15 cellular contexts compared by ENCODE assay signal in the genomic region with DNA sequence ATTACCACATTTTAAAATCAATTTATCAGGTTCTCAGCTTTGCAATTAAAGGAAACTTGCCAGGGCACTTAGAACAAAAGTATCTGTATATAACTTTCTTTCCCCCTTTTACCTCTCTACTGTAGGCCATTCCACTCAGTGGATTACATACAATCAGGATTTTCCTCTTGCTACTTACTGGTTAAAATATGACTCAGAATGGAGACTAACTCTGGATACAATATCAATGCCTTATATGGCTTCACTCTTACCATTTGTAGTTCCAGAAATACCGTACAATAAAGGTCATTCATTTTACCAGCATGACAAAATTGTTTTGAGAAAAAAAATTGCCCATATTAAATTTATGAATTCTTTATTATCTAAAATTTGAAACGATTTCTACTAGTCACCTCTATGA.
DNase-seq lines count a peak whose midpoint lies in the region; ATAC-seq and TF ChIP-seq lines count a peak whose summit lies in the region.
"Had no signal": no experiment of that assay in that cellular context is flagged by ENCODE, and none has a peak within 500 bp of the region (broad histone marks: within the 10 kb centered on the region; RNA-seq: fewer than 3 reads in every experiment).

No MANE protein-coding gene starts in this region.

- H3K27ac ChIP-seq in AG04450 (ENCODE audit: low read depth, low read length), result peak overlapping the region; percentile 59
- H3K27ac ChIP-seq in brain microvascular endothelial cell, result peak overlapping the region; percentile 96

- H3K4me3 ChIP-seq in AG04450 (ENCODE audit: low read depth, low read length) (no peak overlapping the region), brain microvascular endothelial cell (ENCODE audit: low read depth, low read length) (no peak overlapping the region)
- H3K4me3 ChIP-seq: K562, smooth muscle cell had no signal

- CTCF ChIA-PET in AG04450 (lab: Charles Lee), result no interaction called here

- H3K27me3 ChIP-seq in AG04450 (ENCODE audit: control insufficient read depth, insufficient read depth, low read length) (no peaks in the 10 kb centered on the region), brain microvascular endothelial cell (replicated peaks) (no peaks in the 10 kb centered on the region)

- POLR2A ChIA-PET in AG04450 (lab: Yijun Ruan, JAX), result no interaction called here

- TF ChIP-seq RAD21 in Ishikawa (IDR thresholded peaks at IDR 0.05; ENCODE audit: low read depth), result no peak

- DNase-seq in AG04450 (ENCODE audit: low read depth, low spot score) (peak; percentile 79), brain microvascular endothelial cell (no peak), iris pigment epithelial cell (ENCODE audit: low read depth) (peak; percentile 94), globus pallidus (ENCODE audit: low spot score) (no peak), Ammon's horn (ENCODE audit: low spot score) (no peak)
- DNase-seq: activated B cell treated with CpG ODN at 0.5 μM for 24 hours; activated naive CD4-positive, alpha-beta T cell treated with anti-CD3 and anti-CD28 coated beads for 36 hours; NCI-H1417 treated with DMSO at 0.1 percent for 48 hours; occipital lobe; T-helper 1 cell had no signal

- TF ChIP-seq EP300 in Ishikawa (IDR thresholded peaks at IDR 0.05; ENCODE audit: borderline replicate concordance), result no peak

- TF ChIP-seq CTCF in AG04450 (IDR thresholded peaks at IDR 0.05; ENCODE audit: low read depth, low read length) (no peak), brain microvascular endothelial cell (IDR thresholded peaks at IDR 0.05; ENCODE audit: low read depth, low read length, missing control alignments) (no peak)

- H3K36me3 ChIP-seq in brain microvascular endothelial cell (replicated peaks), result no peaks in the 10 kb centered on the region

- no peaks in the 10 kb centered on the region for H3K9me3 ChIP-seq in AG04450 (ENCODE audit: control insufficient read depth, insufficient read depth, low read length)

- TF ChIP-seq POLR2A in GM18505 (IDR thresholded peaks at IDR 0.05; ENCODE audit: borderline replicate concordance, extremely low read depth, insufficient read depth, insufficient read length), result no peak

- no peak for ATAC-seq in GM18505 (IDR thresholded peaks at IDR 0.05; ENCODE audit: unreplicated experiment)
- no peak for ATAC-seq in HG03039 (IDR thresholded peaks at IDR 0.05; ENCODE audit: unreplicated experiment)
- ATAC-seq: K562 had no signal

- in situ Hi-C loops in brain microvascular endothelial cell (cut with HindIII; ENCODE audit: low pct_ligation_motif_present, low sequenced_read_pairs), result no loop called here

TF ChIP-seq in Ishikawa, 13 proteins besides CTCF, POLR2A, EP300 and RAD21:
- TF ChIP-seq YY1 (IDR thresholded peaks at IDR 0.05; ENCODE audit: low read depth), result no peak
- no peak for TF ChIP-seq EGR1 (IDR thresholded peaks at IDR 0.05)
- TF ChIP-seq TEAD4 (IDR thresholded peaks at IDR 0.05), result 0 out of 2 replicates have a peak, but pooled peaks have one; percentile 5
TF ChIP-seq in Ishikawa: peak in this region for 1.

Comparison
In these comparisons a context has a peak if more than half of its experiments do, and no peak if none do; other contexts are left out.
1. DNase-seq: peak in AG04450 (single experiment) and iris pigment epithelial cell (single experiment); none in brain microvascular endothelial cell (single experiment), globus pallidus (single experiment) and Ammon's horn (single experiment).